ENCODE assay signal across 8 cellular contexts in the genomic region with DNA sequence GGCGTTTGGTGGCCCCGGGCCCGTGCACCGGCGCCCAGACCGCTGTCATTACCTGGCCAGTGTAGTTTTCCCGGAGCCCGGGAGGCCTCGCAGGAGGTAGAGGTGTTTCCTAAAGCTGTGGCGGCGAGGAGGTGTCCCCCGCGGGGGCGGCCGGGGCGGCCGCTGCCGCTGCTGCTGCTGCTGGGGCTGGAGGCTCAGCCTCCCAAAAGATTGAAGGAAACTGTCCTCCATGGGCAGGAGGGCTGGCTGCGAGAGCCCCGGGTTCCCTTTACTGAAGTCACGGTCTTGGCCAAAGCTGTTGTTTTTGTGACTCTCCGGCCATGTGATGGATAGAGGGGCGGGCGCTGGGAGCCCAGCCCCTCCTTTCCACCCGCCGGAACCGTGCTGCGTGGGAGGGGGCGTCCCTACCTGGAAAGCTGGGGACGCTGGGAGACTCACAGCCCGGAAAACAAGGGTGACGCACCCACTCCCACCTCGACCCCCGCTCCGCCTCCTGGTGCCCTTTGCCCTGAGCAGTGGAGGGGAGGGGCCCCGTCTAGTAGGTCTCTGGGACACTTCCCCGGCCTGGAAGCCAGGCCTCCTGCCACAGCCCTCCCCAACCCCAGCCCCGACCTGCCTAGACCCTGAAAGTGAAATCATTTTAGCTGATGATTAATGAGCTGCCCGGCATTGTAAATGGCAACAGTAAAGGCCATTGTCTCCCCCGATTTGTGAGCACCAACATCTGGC. TPM values are rescaled to one million over a fixed set of nuclear protein-coding genes. Genes with fewer than 3 reads are reported as not detected.
DNase-seq lines count a peak whose midpoint lies in the region; ATAC-seq, FAIRE-seq and TF ChIP-seq lines count a peak whose summit lies in the region.

Gene N4BP2L1 (minus strand): TSS at position 279 of the 729 bp plus-strand sequence. CDS start 48 bp downstream, at position 231.

- H3K4me1 ChIP-seq in astrocyte (ENCODE audit: insufficient read depth, low read length), result peaks cover 5% of the 10 kb centered on the region
- peaks cover 9% of the 10 kb centered on the region for H3K4me1 ChIP-seq in iPS-15b (ENCODE audit: control insufficient read depth, insufficient read depth, low read length)

- no peaks in the 10 kb centered on the region for H3K79me2 ChIP-seq in astrocyte (ENCODE audit: insufficient read depth, low read length)

- H3K27ac ChIP-seq in KOPT-K1 (ENCODE audit: low read depth, low read length, poor library complexity, severe bottlenecking) (peak within 1 kb of the TSS; percentile 96), astrocyte (ENCODE audit: low read depth, low read length) (no peak within 1 kb of the TSS)

- no peak for FAIRE-seq in astrocyte (lab: Jason Lieb, UNC)

- peak; percentile 48 for DNase-seq in ELR (ENCODE audit: low read depth)
- peak; percentile 77 for DNase-seq in T-helper 9 cell
- no peak for DNase-seq in astrocyte (ENCODE audit: low read depth)
- no peak for DNase-seq in skeletal muscle cell (ENCODE audit: low read depth)
- DNase-seq in dedifferentiated amniotic fluid mesenchymal stem cell (ENCODE audit: extremely low spot score), result no peak

- peaks cover 4% of the 10 kb centered on the region for H3K27me3 Mint-ChIP-seq in astrocyte (ENCODE audit: low read depth, unreplicated experiment)

- H3K9me3 ChIP-seq in KOPT-K1 (ENCODE audit: insufficient read depth, low read length, poor library complexity, severe bottlenecking), result no peaks in the 10 kb centered on the region
- no peaks in the 10 kb centered on the region for H3K9me3 ChIP-seq in astrocyte (ENCODE audit: insufficient read depth, low read depth, low read length)
- H3K9me3 ChIP-seq in iPS-15b (ENCODE audit: control insufficient read depth, insufficient read depth, low read length), result no peaks in the 10 kb centered on the region

- peak; percentile 74 for ATAC-seq in GM21723 (IDR thresholded peaks at IDR 0.05; ENCODE audit: unreplicated experiment)

- peaks cover 20% of the 10 kb centered on the region for H3K36me3 Mint-ChIP-seq in astrocyte (ENCODE audit: low read depth, unreplicated experiment)

- no peaks in the 10 kb centered on the region for H3K27me3 ChIP-seq in astrocyte (ENCODE audit: insufficient read depth, low read length)
- peaks cover 18% of the 10 kb centered on the region for H3K27me3 ChIP-seq in iPS-15b (ENCODE audit: control insufficient read depth, insufficient read depth, low read length)

- H4K20me1 ChIP-seq in astrocyte (ENCODE audit: insufficient read depth, low read length), result no peaks in the 10 kb centered on the region

- H3K4me1 Mint-ChIP-seq in astrocyte (ENCODE audit: low read depth, unreplicated experiment), result peaks cover 10% of the 10 kb centered on the region

- peak within 1 kb of the TSS; percentile 71 for H3K4me3 ChIP-seq in astrocyte (ENCODE audit: insufficient read depth, low read depth, low read length)
- peak within 1 kb of the TSS; percentile 71 for H3K4me3 ChIP-seq in iPS-15b (ENCODE audit: low read depth, low read length)
- peak within 1 kb of the TSS; percentile 62 for H3K4me3 ChIP-seq in skeletal muscle cell (ENCODE audit: low read depth, low read length)

- peak within 1 kb of the TSS; percentile 75 for H3K9ac ChIP-seq in astrocyte (ENCODE audit: low read length)
- peak within 1 kb of the TSS; percentile 41 for H3K9ac ChIP-seq in iPS-15b (ENCODE audit: low read depth, low read length)

- H3K4me3 Mint-ChIP-seq in astrocyte (ENCODE audit: unreplicated experiment), result peak within 1 kb of the TSS; percentile 74

- peak within 1 kb of the TSS; percentile 63 for H3K27ac Mint-ChIP-seq in astrocyte (ENCODE audit: unreplicated experiment)

- H3K9me3 Mint-ChIP-seq in astrocyte (ENCODE audit: unreplicated experiment), result peaks cover 1% of the 10 kb centered on the region

- TF ChIP-seq CTCF in astrocyte (IDR thresholded peaks at IDR 0.05; ENCODE audit: insufficient read depth, low read depth, low read length), result no peak

- H3K4me2 ChIP-seq in astrocyte (ENCODE audit: low read length), result peak within 1 kb of the TSS; percentile 93

- H3K36me3 ChIP-seq in KOPT-K1 (ENCODE audit: insufficient read depth, low read length), result peaks cover 14% of the 10 kb centered on the region
- no peaks in the 10 kb centered on the region for H3K36me3 ChIP-seq in astrocyte (ENCODE audit: insufficient read depth, low read length)
- H3K36me3 ChIP-seq in iPS-15b (ENCODE audit: control insufficient read depth, insufficient read depth, low read length), result no peaks in the 10 kb centered on the region

- peak within 1 kb of the TSS; percentile 72 for H2AFZ ChIP-seq in astrocyte (ENCODE audit: low read depth, low read length)

RNA-seq across cellular contexts. Expression of gene N4BP2L1, which starts in this region (rescaled TPM):
- total RNA-seq in astrocyte, result 1.9 and 2.2 TPM in 2 replicates

Comparison
In these comparisons a context has a peak if more than half of its experiments do, and no peak if none do; other contexts are left out.
1. DNase-seq: peak in ELR (single experiment) and T-helper 9 cell (single experiment); none in astrocyte (single experiment), skeletal muscle cell (single experiment) and dedifferentiated amniotic fluid mesenchymal stem cell (single experiment).
2. Peak in every context shown above with its lines, with median percentiles within 50 percentile points of each other: H3K4me3 ChIP-seq.